ENCODE assay signal across 17 cellular contexts in genomic region chr10:83820033-83820432, GRCh38.
A peak's percentile ranks its signal among the peaks of the same experiment; 100 is the strongest.
DNase-seq lines count a peak whose midpoint lies in the region; ATAC-seq and TF ChIP-seq lines count a peak whose summit lies in the region.
"Had no signal": no experiment of that assay in that cellular context is flagged by ENCODE, and none has a peak within 500 bp of the region (broad histone marks: within the 10 kb centered on the region; RNA-seq: fewer than 3 reads in every experiment).

No MANE protein-coding gene starts in this region.

- H3K27ac ChIP-seq in BLaER1 treated with 17β-estradiol and CSF1 and Interleukin-3, amounts not matched to agents 10 nM and 100 nM = no peak overlapping the region
- no peak overlapping the region for H3K27ac ChIP-seq in endodermal cell (ENCODE audit: low read depth, low read length)
- peak overlapping the region in 6 of 10 donors; percentile 10 to 79 (median 58) for H3K27ac ChIP-seq in heart right ventricle

- no peaks in the 10 kb centered on the region for H3K27me3 Mint-ChIP-seq in endodermal cell (ENCODE audit: insufficient read depth)

- H4K20me1 ChIP-seq in BLaER1 treated with 17β-estradiol and CSF1 and Interleukin-3, amounts not matched to agents 10 nM and 100 nM = no peaks in the 10 kb centered on the region

- 85 to 91% methylated on average over 2 to 3 of the region's 3 CpGs for WGBS in endodermal cell (ENCODE audit: insufficient coverage in 1 of 2, insufficient read length in 1 of 2), 2 experiments
- 20 to 24% methylated on average over 3 of the region's 3 CpGs for WGBS in heart right ventricle, 2 donors

- peak overlapping the region; percentile 28 for H3K27ac Mint-ChIP-seq in endodermal cell

- DNase-seq in endodermal cell = no peak
- peak in 1 of 2 donors; percentile 38 for DNase-seq in heart right ventricle
- DNase-seq in sciatic nerve (ENCODE audit: low spot score) = no peak
- no peak for DNase-seq in foreskin melanocyte
- DNase-seq in T1000 (lab: John Stamatoyannopoulos, UW) = no peak
- DNase-seq: C1 segment of cervical spinal cord, KBM-7, MV-4-11, NCI-H187, NCI-H2107, NCI-H510A, NCI-H82, OCI-M1, SHP77 treated with DMSO at 0.1 percent for 48 hours had no signal

- ATAC-seq in heart right ventricle = peak; percentile 75 to 95 (median 91)
- ATAC-seq in sciatic nerve = peak; percentile 86
- no peak for ATAC-seq in HG03378 (IDR thresholded peaks at IDR 0.05; ENCODE audit: unreplicated experiment)
- ATAC-seq: HepG2 had no signal

- H3K4me1 ChIP-seq in BLaER1 treated with 17β-estradiol and CSF1 and Interleukin-3, amounts not matched to agents 10 nM and 100 nM = peaks cover 0 to 17% (median 12%) of the 10 kb centered on the region in 10 experiments; a peak in 11 of 20 replicates
- H3K4me1 ChIP-seq in endodermal cell (ENCODE audit: control insufficient read depth, insufficient read depth, low read length) (peaks cover 17% of the 10 kb centered on the region), heart right ventricle (peaks cover 0 to 24% (median 4%) of the 10 kb centered on the region in 9 donors)

- no peak overlapping the region for H3K9ac ChIP-seq in BLaER1 treated with 17β-estradiol and CSF1 and Interleukin-3, amounts not matched to agents 10 nM and 100 nM
- H3K9ac ChIP-seq in endodermal cell (ENCODE audit: extremely low read depth, low read length, poor library complexity, severe bottlenecking) = no peak overlapping the region

- no peak overlapping the region for H3K4me3 ChIP-seq in BLaER1 treated with 17β-estradiol and CSF1 and Interleukin-3, amounts not matched to agents 10 nM and 100 nM
- peak overlapping the region; percentile 25 for H3K4me3 ChIP-seq in endodermal cell (ENCODE audit: low read length)
- H3K4me3 ChIP-seq in heart right ventricle = no peak overlapping the region

- intact Hi-C loops in heart right ventricle (cut with DNase I) = no loop called here
- intact Hi-C loops in sciatic nerve (cut with DNase I) = no loop called here

- TF ChIP-seq CTCF in endodermal cell (conservative IDR thresholded peaks at IDR 0.05) (no peak), heart right ventricle (IDR thresholded peaks at IDR 0.05) (no peak)

- H3K27me3 ChIP-seq in BLaER1 treated with 17β-estradiol and CSF1 and Interleukin-3, amounts not matched to agents 10 nM and 100 nM = no peaks in the 10 kb centered on the region
- H3K27me3 ChIP-seq in endodermal cell (ENCODE audit: control insufficient read depth, insufficient read depth, low read length, poor library complexity, severe bottlenecking) = no peaks in the 10 kb centered on the region
- H3K27me3 ChIP-seq in heart right ventricle = no peaks in the 10 kb centered on the region

- H3K4me2 ChIP-seq in BLaER1 treated with 17β-estradiol and CSF1 and Interleukin-3, amounts not matched to agents 10 nM and 100 nM = peak overlapping the region in 8 of 11 experiments; percentile 12 to 46 (median 31); a peak in 10 of 22 replicates

- no peaks in the 10 kb centered on the region for H3K36me3 ChIP-seq in BLaER1 treated with 17β-estradiol and CSF1 and Interleukin-3, amounts not matched to agents 10 nM and 100 nM
- H3K36me3 ChIP-seq in endodermal cell (ENCODE audit: control insufficient read depth, insufficient read depth, low read length) (no peaks in the 10 kb centered on the region), heart right ventricle (no peaks in the 10 kb centered on the region)

- H3K9me3 Mint-ChIP-seq in endodermal cell = peaks cover 7% of the 10 kb centered on the region

- H3K4me1 Mint-ChIP-seq in endodermal cell = peaks cover 40% of the 10 kb centered on the region

- H3K4me3 Mint-ChIP-seq in endodermal cell = no peak overlapping the region

- no peaks in the 10 kb centered on the region for H3K36me3 Mint-ChIP-seq in endodermal cell (ENCODE audit: low read depth)

- H3K9me3 ChIP-seq in BLaER1 treated with 17β-estradiol and CSF1 and Interleukin-3, amounts not matched to agents 10 nM and 100 nM (replicated peaks in 1 of 11) = peaks cover 0 to 9% (median 6%) of the 10 kb centered on the region in 11 experiments; a peak in 8 of 22 replicates
- peaks cover 12% of the 10 kb centered on the region for H3K9me3 ChIP-seq in endodermal cell (ENCODE audit: control insufficient read depth, low read length)
- peaks cover 0 to 8% (median 0%) of the 10 kb centered on the region in 11 donors for H3K9me3 ChIP-seq in heart right ventricle

Comparison
In these comparisons a context has a peak if more than half of its experiments do, and no peak if none do; other contexts are left out.
1. H3K27ac ChIP-seq: peak in heart right ventricle (6 of 10); none in BLaER1 treated with 17β-estradiol and CSF1 and Interleukin-3, amounts not matched to agents 10 nM and 100 nM (0 of 11) and endodermal cell (single experiment).